In the genomic region with DNA sequence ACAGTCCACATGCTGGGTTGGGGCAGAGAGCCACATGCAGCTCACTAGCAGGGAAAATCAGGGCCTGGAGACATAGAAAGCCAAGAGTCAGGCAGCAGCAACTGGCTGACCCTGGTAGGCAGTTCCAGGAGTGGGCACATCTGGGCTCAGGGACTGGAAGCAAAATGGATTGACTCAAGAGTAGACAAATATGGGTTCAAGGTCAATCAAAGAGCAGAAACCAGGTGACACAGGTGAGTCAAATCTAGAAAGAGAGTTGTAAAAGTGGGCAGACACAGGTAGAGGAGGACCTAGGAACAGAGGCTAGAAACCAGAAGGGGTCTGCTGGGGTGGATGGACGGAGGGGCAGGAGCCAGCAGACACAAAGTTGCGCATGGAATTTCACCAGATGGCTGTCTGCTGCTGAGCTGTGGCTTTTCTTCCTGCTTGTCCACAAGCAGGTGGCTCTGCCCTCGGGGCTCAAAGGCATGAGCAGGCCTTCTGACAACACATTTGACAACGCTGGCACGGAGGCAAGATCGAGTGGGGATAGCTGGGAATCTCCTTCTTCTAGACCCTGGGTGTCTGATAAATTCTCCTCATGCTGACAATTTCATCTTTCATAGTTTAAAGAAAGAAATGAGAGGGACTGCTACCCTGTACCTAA, we compare ENCODE assay signal across 1 cellular context.
TF ChIP-seq lines count a peak whose summit lies in the region.

No MANE protein-coding gene starts in this region.

TF ChIP-seq in GM23338, 12 proteins besides CTCF, POLR2A, EP300 and RAD21 (continued from another document):
- TF ChIP-seq, protein P1, sequence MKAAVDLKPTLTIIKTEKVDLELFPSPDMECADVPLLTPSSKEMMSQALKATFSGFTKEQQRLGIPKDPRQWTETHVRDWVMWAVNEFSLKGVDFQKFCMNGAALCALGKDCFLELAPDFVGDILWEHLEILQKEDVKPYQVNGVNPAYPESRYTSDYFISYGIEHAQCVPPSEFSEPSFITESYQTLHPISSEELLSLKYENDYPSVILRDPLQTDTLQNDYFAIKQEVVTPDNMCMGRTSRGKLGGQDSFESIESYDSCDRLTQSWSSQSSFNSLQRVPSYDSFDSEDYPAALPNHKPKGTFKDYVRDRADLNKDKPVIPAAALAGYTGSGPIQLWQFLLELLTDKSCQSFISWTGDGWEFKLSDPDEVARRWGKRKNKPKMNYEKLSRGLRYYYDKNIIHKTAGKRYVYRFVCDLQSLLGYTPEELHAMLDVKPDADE (IDR thresholded peaks at IDR 0.05) = no peak
- no peak for TF ChIP-seq EZH2phosphoT487 (IDR thresholded peaks at IDR 0.05; ENCODE audit: unreplicated experiment)
